ENCODE assay signal across 9 cellular contexts in the genomic region with DNA sequence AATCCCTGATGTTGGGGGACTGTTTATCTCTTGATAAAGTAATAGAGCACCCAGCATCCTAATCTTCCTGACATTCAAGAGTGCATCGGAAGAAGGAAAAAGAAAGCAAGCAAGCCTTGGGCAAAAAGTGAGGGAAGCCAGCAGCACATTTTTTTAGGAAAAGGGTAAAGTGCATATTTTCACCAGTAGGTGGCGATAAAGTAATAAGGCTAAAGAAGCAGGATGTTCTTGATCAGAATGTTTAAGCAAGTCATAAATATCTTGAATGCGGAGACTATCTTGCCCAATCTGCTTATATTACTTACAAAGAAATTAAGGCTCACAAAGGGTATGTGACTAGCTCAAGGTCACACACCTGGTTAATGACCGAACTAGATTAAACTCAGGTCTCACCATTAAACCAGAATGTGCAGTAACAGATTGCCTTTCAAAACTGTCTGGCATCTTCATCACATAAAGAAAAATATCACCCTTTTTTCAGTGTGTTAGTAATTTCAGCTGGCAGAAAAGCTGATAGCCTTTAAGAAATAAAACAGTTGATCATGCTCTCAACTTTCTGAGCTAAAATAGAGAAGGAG.
DNase-seq lines count a peak whose midpoint lies in the region; ATAC-seq, FAIRE-seq and TF ChIP-seq lines count a peak whose summit lies in the region.
"Had no signal": no experiment of that assay in that cellular context is flagged by ENCODE, and none has a peak within 500 bp of the region (broad histone marks: within the 10 kb centered on the region; RNA-seq: fewer than 3 reads in every experiment).

No MANE protein-coding gene starts in this region.

- H2AFZ ChIP-seq in keratinocyte (ENCODE audit: control insufficient read depth, low read length) = peak overlapping the region; percentile 83

- H3K9me3 ChIP-seq in keratinocyte (ENCODE audit: control insufficient read depth, low read depth, low read length) = no peaks in the 10 kb centered on the region
- no peaks in the 10 kb centered on the region for H3K9me3 ChIP-seq in transverse colon

- DNase-seq in ELF-1 (ENCODE audit: low read depth, low spot score) = peak; percentile 58
- peak; percentile 6 for DNase-seq in NCI-H524 treated with DMSO at 0.1 percent for 48 hours (lab: John Stamatoyannopoulos, UW)
- peak; percentile 44 for DNase-seq in brain microvascular endothelial cell
- DNase-seq in keratinocyte (ENCODE audit: low read depth, low spot score) = peak; percentile 13
- no peak for DNase-seq in transverse colon
- DNase-seq in activated naive CD4-positive, alpha-beta T cell treated with anti-CD3 and anti-CD28 coated beads, Interleukin-2, amount 50 U/mL, for 16 hours = no peak

- 1 to 7% methylated on average over 3 to 4 of the region's 4 CpGs for WGBS in transverse colon (ENCODE audit: low coverage in 1 of 2), 2 donors

- H3K27me3 ChIP-seq in brain microvascular endothelial cell (replicated peaks) (no peaks in the 10 kb centered on the region), keratinocyte (ENCODE audit: control insufficient read depth, extremely low read depth, insufficient read depth, low read length) (peaks cover 3% of the 10 kb centered on the region), transverse colon (no peaks in the 10 kb centered on the region)

- no peaks in the 10 kb centered on the region for H3K36me3 ChIP-seq in brain microvascular endothelial cell (replicated peaks)
- H3K36me3 ChIP-seq in keratinocyte (ENCODE audit: control insufficient read depth in 2 of 2, extremely low read depth in 1 of 2, insufficient read depth in 2 of 2, low read length in 2 of 2) = no peaks in the 10 kb centered on the region
- H3K36me3 ChIP-seq in transverse colon = no peaks in the 10 kb centered on the region

- peak overlapping the region; percentile 85 for H3K4me2 ChIP-seq in keratinocyte (ENCODE audit: control insufficient read depth, extremely low read depth, insufficient read depth, low read depth, low read length)

- in situ Hi-C loops in brain microvascular endothelial cell (cut with HindIII; ENCODE audit: low pct_ligation_motif_present, low sequenced_read_pairs) (no loop called here), transverse colon (cut with MboI; ENCODE audit: low pct_ligation_motif_present in 1 of 4, low pct_unique_long_range_greater_than_20kb in 1 of 4, low sequenced_read_pairs in 3 of 4) (loop anchor here in 3 of 4 donors (10.0 to 25.0 kb wide), 2 partner anchors 224 to 232 kb away; no protein-coding TSS in a partner anchor)

- no peaks in the 10 kb centered on the region for H3K9me1 ChIP-seq in keratinocyte (ENCODE audit: control insufficient read depth, extremely low read depth, insufficient read depth, low read length)

- H3K4me3 ChIP-seq in brain microvascular endothelial cell (ENCODE audit: low read depth, low read length) (no peak overlapping the region), keratinocyte (ENCODE audit: control insufficient read depth in 2 of 3, extremely low read depth in 1 of 3, insufficient read depth in 2 of 3, low read depth in 1 of 3, low read length in 3 of 3) (peak overlapping the region in 2 of 3 experiments; percentile 52 to 55), transverse colon (no peak overlapping the region)

- H3K4me1 ChIP-seq in keratinocyte (ENCODE audit: control insufficient read depth, extremely low read depth, insufficient read depth, low read length) = peaks cover 4% of the 10 kb centered on the region
- peaks cover 0 to 10% (median 3%) of the 10 kb centered on the region in 4 donors for H3K4me1 ChIP-seq in transverse colon

- no peak overlapping the region for H3K27ac ChIP-seq in 22Rv1
- no peak overlapping the region for H3K27ac ChIP-seq in brain microvascular endothelial cell
- H3K27ac ChIP-seq in keratinocyte (ENCODE audit: control insufficient read depth, insufficient read depth, low read length) = no peak overlapping the region
- H3K27ac ChIP-seq in transverse colon = no peak overlapping the region
- H3K27ac ChIP-seq: epithelial cell of prostate had no signal

- H3K9ac ChIP-seq in keratinocyte (ENCODE audit: control insufficient read depth, extremely low read depth, insufficient read depth, low read length) = no peak overlapping the region

- dilution Hi-C loops in keratinocyte (cut with MboI; ENCODE audit: extremely low pct_ligation_motif_present, low sequenced_read_pairs) = no loop called here

- H3K79me2 ChIP-seq in keratinocyte (ENCODE audit: control insufficient read depth, insufficient read depth, low read length) = no peaks in the 10 kb centered on the region

- peak; percentile 90 for TF ChIP-seq CTCF in 22Rv1 (IDR thresholded peaks at IDR 0.05)
- TF ChIP-seq CTCF in brain microvascular endothelial cell (IDR thresholded peaks at IDR 0.05; ENCODE audit: low read depth, low read length, missing control alignments) = peak; percentile 72
- TF ChIP-seq CTCF in keratinocyte (optimal IDR thresholded peaks at IDR 0.05 in 1 of 3, IDR thresholded peaks at IDR 0.05 in 1 of 3, conservative IDR thresholded peaks at IDR 0.05 in 1 of 3; ENCODE audit: extremely low read depth in 1 of 3, insufficient read depth in 2 of 3, low read length in 3 of 3) = peak in 2 of 3 experiments; percentile 73 to 82
- TF ChIP-seq CTCF in transverse colon (IDR thresholded peaks at IDR 0.05) = peak; percentile 78 to 86 (median 83)

- peak; percentile 51 for ATAC-seq in HG03066 (IDR thresholded peaks at IDR 0.05; ENCODE audit: low read depth, unreplicated experiment)

- no peak for TF ChIP-seq POLR2A in transverse colon (IDR thresholded peaks at IDR 0.05)

- H4K20me1 ChIP-seq in keratinocyte (ENCODE audit: control insufficient read depth, extremely low read depth, insufficient read depth, low read length) = no peaks in the 10 kb centered on the region

- no peak for TF ChIP-seq EP300 in transverse colon (IDR thresholded peaks at IDR 0.05; ENCODE audit: low read depth)

- intact Hi-C loops in transverse colon (cut with DNase I; ENCODE audit: low total_unique reads) = no loop called here

- peak; percentile 77 for FAIRE-seq in keratinocyte (lab: Jason Lieb, UNC)

Comparison
In these comparisons a context has a peak if more than half of its experiments do, and no peak if none do; other contexts are left out.
1. DNase-seq: peak in ELF-1 (single experiment), NCI-H524 treated with DMSO at 0.1 percent for 48 hours (single experiment), brain microvascular endothelial cell (single experiment) and keratinocyte (single experiment); none in transverse colon (single experiment) and activated naive CD4-positive, alpha-beta T cell treated with anti-CD3 and anti-CD28 coated beads, Interleukin-2, amount 50 U/mL, for 16 hours (single experiment).
2. H3K4me3 ChIP-seq: peak in keratinocyte (2 of 3); none in brain microvascular endothelial cell (single experiment) and transverse colon (0 of 4).
3. Peak in every context shown above with its lines, with median percentiles within 50 percentile points of each other: CTCF ChIP-seq.